In genomic region chr9:124124729-124125589, GRCh38 we compare ENCODE assay signal across 23 cellular contexts.
DNase-seq lines count a peak whose midpoint lies in the region; ATAC-seq and TF ChIP-seq lines count a peak whose summit lies in the region.
"Had no signal": no experiment of that assay in that cellular context is flagged by ENCODE, and none has a peak within 500 bp of the region (broad histone marks: within the 10 kb centered on the region; RNA-seq: fewer than 3 reads in every experiment).

No MANE protein-coding gene starts in this region.

- peaks cover 15% of the 10 kb centered on the region; the same call in 1 of the 2 replicates for H3K4me1 ChIP-seq in HUES48 (ENCODE audit: control insufficient read depth, insufficient read depth, low read length)
- H3K4me1 ChIP-seq: adrenal gland, SJCRH30 had no signal

- no peaks in the 10 kb centered on the region for H3K36me3 Mint-ChIP-seq in neural crest cell (ENCODE audit: low read depth)

- H3K4me1 Mint-ChIP-seq in neural crest cell: peaks cover 10% of the 10 kb centered on the region

- no peaks in the 10 kb centered on the region for H3K36me3 ChIP-seq in HUES48 (ENCODE audit: control insufficient read depth, insufficient read depth, low read length)
- H3K36me3 ChIP-seq: adrenal gland, BLaER1, brain microvascular endothelial cell, MG63, SJCRH30 had no signal

- H3K9me3 Mint-ChIP-seq in neural crest cell: no peaks in the 10 kb centered on the region
- H3K9me3 Mint-ChIP-seq: activated T-cell treated with anti-CD3 and anti-CD28 coated beads, Interleukin-2, amount 50 U/mL, for 4 hours had no signal

- DNase-seq in DMS153 treated with DMSO at 0.1 percent for 48 hours (lab: John Stamatoyannopoulos, UW; ENCODE audit: unreplicated experiment): peak; percentile 84
- DNase-seq in NCI-H69 (lab: John Stamatoyannopoulos, UW): peak; percentile 30
- no peak for DNase-seq in neural crest cell (ENCODE audit: low read depth, low spot score)
- no peak for DNase-seq in mesenteric fat pad (ENCODE audit: low spot score)
- no peak for DNase-seq in HPDE6-E6E7 (ENCODE audit: extremely low spot score)
- DNase-seq: ACHN; activated CD4-positive, CD25-positive, alpha-beta regulatory T cell treated with anti-CD3 and anti-CD28 coated beads, Interleukin-2, amount 50 U/mL, for 72 hours; activated naive CD4-positive, alpha-beta T cell; activated T-cell treated with anti-CD3 and anti-CD28 coated beads, Interleukin-2, amount 50 U/mL, for 4 hours; adrenal gland; brain microvascular endothelial cell; effector CD4-positive, alpha-beta T cell; foreskin fibroblast; KBM-7; left colon; MG63; NCI-H1930; NCI-H524; occipital lobe; SJCRH30 had no signal

- TF ChIP-seq CTCF in neural crest cell (conservative IDR thresholded peaks at IDR 0.05): no peak

- H3K27ac Mint-ChIP-seq in neural crest cell (ENCODE audit: unreplicated experiment): peak overlapping the region; percentile 60

- H3K27ac ChIP-seq in HUES48 (ENCODE audit: low read depth, low read length): peak overlapping the region; percentile 58
- H3K27ac ChIP-seq: adrenal gland, BLaER1, brain microvascular endothelial cell, SJCRH30 had no signal

- H3K27me3 Mint-ChIP-seq in neural crest cell (ENCODE audit: low read depth): peaks cover 19% of the 10 kb centered on the region

- no peak for ATAC-seq in HG02763 (IDR thresholded peaks at IDR 0.05; ENCODE audit: unreplicated experiment)
- ATAC-seq: activated T-cell treated with anti-CD3 and anti-CD28 coated beads, Interleukin-2, amount 50 U/mL, for 4 hours; left colon had no signal

- no peak overlapping the region for H3K4me3 Mint-ChIP-seq in neural crest cell
- H3K4me3 Mint-ChIP-seq: activated T-cell treated with anti-CD3 and anti-CD28 coated beads, Interleukin-2, amount 50 U/mL, for 4 hours had no signal

- no peak overlapping the region for H3K9ac ChIP-seq in HUES48 (ENCODE audit: low read depth, low read length)
- H3K9ac ChIP-seq: BLaER1 had no signal

- no peaks in the 10 kb centered on the region for H3K27me3 ChIP-seq in HUES48 (ENCODE audit: control insufficient read depth, insufficient read depth, low read length)
- H3K27me3 ChIP-seq: adrenal gland, BLaER1, MG63, SJCRH30 had no signal

- H3K9me3 ChIP-seq in HUES48 (ENCODE audit: control insufficient read depth, insufficient read depth, low read length): no peaks in the 10 kb centered on the region
- H3K9me3 ChIP-seq: adrenal gland, BLaER1, MG63, SJCRH30 had no signal

- no peak overlapping the region for H3K4me3 ChIP-seq in HUES48 (ENCODE audit: low read depth, low read length)
- H3K4me3 ChIP-seq: adrenal gland, BLaER1, MG63, SJCRH30 had no signal

Comparison
In these comparisons a context has a peak if more than half of its experiments do, and no peak if none do; other contexts are left out.
1. DNase-seq: peak in DMS153 treated with DMSO at 0.1 percent for 48 hours (single experiment) and NCI-H69 (single experiment); none in neural crest cell (single experiment), mesenteric fat pad (single experiment) and HPDE6-E6E7 (single experiment).